In genomic region chrX:153970398-153971123, GRCh38 we compare ENCODE assay signal across 1 cellular context.
TF ChIP-seq lines count a peak whose summit lies in the region.

No MANE protein-coding gene starts in this region.

TF ChIP-seq in HEK293, 187 proteins besides CTCF, POLR2A, EP300 and RAD21 (continued from another document):
- TF ChIP-seq, protein P1, sequence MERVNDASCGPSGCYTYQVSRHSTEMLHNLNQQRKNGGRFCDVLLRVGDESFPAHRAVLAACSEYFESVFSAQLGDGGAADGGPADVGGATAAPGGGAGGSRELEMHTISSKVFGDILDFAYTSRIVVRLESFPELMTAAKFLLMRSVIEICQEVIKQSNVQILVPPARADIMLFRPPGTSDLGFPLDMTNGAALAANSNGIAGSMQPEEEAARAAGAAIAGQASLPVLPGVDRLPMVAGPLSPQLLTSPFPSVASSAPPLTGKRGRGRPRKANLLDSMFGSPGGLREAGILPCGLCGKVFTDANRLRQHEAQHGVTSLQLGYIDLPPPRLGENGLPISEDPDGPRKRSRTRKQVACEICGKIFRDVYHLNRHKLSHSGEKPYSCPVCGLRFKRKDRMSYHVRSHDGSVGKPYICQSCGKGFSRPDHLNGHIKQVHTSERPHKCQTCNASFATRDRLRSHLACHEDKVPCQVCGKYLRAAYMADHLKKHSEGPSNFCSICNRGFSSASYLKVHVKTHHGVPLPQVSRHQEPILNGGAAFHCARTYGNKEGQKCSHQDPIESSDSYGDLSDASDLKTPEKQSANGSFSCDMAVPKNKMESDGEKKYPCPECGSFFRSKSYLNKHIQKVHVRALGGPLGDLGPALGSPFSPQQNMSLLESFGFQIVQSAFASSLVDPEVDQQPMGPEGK (tag by site-specific recombination; IDR thresholded peaks at IDR 0.05): peak; percentile 79
- TF ChIP-seq ZNF544 (tag by site-specific recombination; IDR thresholded peaks at IDR 0.05) (no peak), YY2 (tag by site-specific recombination; IDR thresholded peaks at IDR 0.05) (peak; percentile 99), ZXDB (tag by site-specific recombination; IDR thresholded peaks at IDR 0.05) (peak; percentile 55), ZNF629 (tag by site-specific recombination; IDR thresholded peaks at IDR 0.05) (peak; percentile 44), ZNF580 (tag by site-specific recombination; IDR thresholded peaks at IDR 0.05) (peak; percentile 28; the same call in 1 of the 2 replicates), ZNF341 (tag by site-specific recombination; IDR thresholded peaks at IDR 0.05; ENCODE audit: low read depth) (peak; percentile 97), ZNF529 (tag by site-specific recombination; IDR thresholded peaks at IDR 0.05; ENCODE audit: insufficient replicate concordance) (no peak), ZNF549 (tag by site-specific recombination; IDR thresholded peaks at IDR 0.05) (no peak), BCL11B (tag by site-specific recombination; IDR thresholded peaks at IDR 0.05; ENCODE audit: low read depth) (peak; percentile 64; the same call in 1 of the 2 replicates), ZNF558 (tag by site-specific recombination; IDR thresholded peaks at IDR 0.05) (no peak)
